Comparison of ENCODE assay signal across 20 cellular contexts in genomic region chr1:110556471-110556807, GRCh38. TPM values are rescaled to one million over a fixed set of nuclear protein-coding genes. Genes with fewer than 3 reads are reported as not detected.
DNase-seq lines count a peak whose midpoint lies in the region; ATAC-seq and TF ChIP-seq lines count a peak whose summit lies in the region.
"Had no signal": no experiment of that assay in that cellular context is flagged by ENCODE, and none has a peak within 500 bp of the region (broad histone marks: within the 10 kb centered on the region; RNA-seq: fewer than 3 reads in every experiment).

No MANE protein-coding gene starts in this region.

- CTCF ChIA-PET in CD8-positive, alpha-beta T cell (lab: Charles Lee) = interaction anchor here (0.6 to 4.8 kb wide), 12 partner anchors 9 to 272 kb away, joined by 3 to 56 read pairs (median 12); partner anchors contain the start of gene KCNA2

- H3K36me3 ChIP-seq in CD8-positive, alpha-beta T cell (ENCODE audit: insufficient read depth, low read length) = no peaks in the 10 kb centered on the region
- H3K36me3 ChIP-seq: neutrophil had no signal

- H3K4me3 Mint-ChIP-seq in neural crest cell (peak overlapping the region; percentile 56), type B pancreatic cell (no peak overlapping the region)
- no peak overlapping the region for H3K4me3 Mint-ChIP-seq in CD8-positive, alpha-beta T cell
- H3K4me3 Mint-ChIP-seq: CD4-positive, CD25-positive, alpha-beta regulatory T cell; mesothelial cell of epicardium; T-helper 1 cell treated with Interleukin-12 subunit alpha and Interleukin-12 subunit beta and Interleukin-4 antibody, amounts not matched to agents 30 μg/mL and 1 μg/mL, for 36 hours had no signal

- H3K36me3 Mint-ChIP-seq in neural crest cell (ENCODE audit: low read depth) (no peaks in the 10 kb centered on the region), type B pancreatic cell (no peaks in the 10 kb centered on the region)
- no peaks in the 10 kb centered on the region for H3K36me3 Mint-ChIP-seq in CD8-positive, alpha-beta T cell
- H3K36me3 Mint-ChIP-seq: mesothelial cell of epicardium had no signal

- no peak overlapping the region for H3K27ac Mint-ChIP-seq in neural crest cell (ENCODE audit: unreplicated experiment)
- no peak overlapping the region for H3K27ac Mint-ChIP-seq in type B pancreatic cell
- H3K27ac Mint-ChIP-seq in CD8-positive, alpha-beta T cell = no peak overlapping the region
- H3K27ac Mint-ChIP-seq: CD4-positive, CD25-positive, alpha-beta regulatory T cell; mesothelial cell of epicardium; T-helper 1 cell treated with Interleukin-12 subunit alpha and Interleukin-12 subunit beta and Interleukin-4 antibody, amounts not matched to agents 30 μg/mL and 1 μg/mL, for 36 hours had no signal

- POLR2A ChIA-PET in CD8-positive, alpha-beta T cell (lab: Charles Lee) = interaction anchor here (1.2 kb wide), 1 partner anchor 51 kb away, joined by 3 read pairs; no protein-coding TSS in a partner anchor

- no peaks in the 10 kb centered on the region for H3K9me3 ChIP-seq in CD8-positive, alpha-beta T cell (ENCODE audit: low read length)
- H3K9me3 ChIP-seq: neutrophil had no signal

- H3K27ac ChIP-seq in cingulate gyrus (ENCODE audit: low read depth, low read length) = peak overlapping the region; percentile 87
- no peak overlapping the region for H3K27ac ChIP-seq in CD8-positive, alpha-beta T cell (ENCODE audit: low read depth, low read length)
- H3K27ac ChIP-seq: neutrophil had no signal

- H3K4me1 ChIP-seq in CD8-positive, alpha-beta T cell (ENCODE audit: insufficient read depth, low read length) = peaks cover 5% of the 10 kb centered on the region

- H3K4me1 Mint-ChIP-seq in neural crest cell (peaks cover 19% of the 10 kb centered on the region), type B pancreatic cell (ENCODE audit: unreplicated experiment) (no peaks in the 10 kb centered on the region)
- peaks cover 4% of the 10 kb centered on the region for H3K4me1 Mint-ChIP-seq in CD8-positive, alpha-beta T cell (ENCODE audit: low read depth)
- H3K4me1 Mint-ChIP-seq: CD4-positive, CD25-positive, alpha-beta regulatory T cell; mesothelial cell of epicardium had no signal

- no peak for TF ChIP-seq CTCF in neural crest cell (conservative IDR thresholded peaks at IDR 0.05)
- no peak for TF ChIP-seq CTCF in type B pancreatic cell (conservative IDR thresholded peaks at IDR 0.05)
- no peak for TF ChIP-seq CTCF in CD8-positive, alpha-beta T cell (IDR thresholded peaks at IDR 0.05)

- H3K9me3 Mint-ChIP-seq in neural crest cell = no peaks in the 10 kb centered on the region
- no peaks in the 10 kb centered on the region for H3K9me3 Mint-ChIP-seq in type B pancreatic cell
- H3K9me3 Mint-ChIP-seq in CD8-positive, alpha-beta T cell = no peaks in the 10 kb centered on the region
- H3K9me3 Mint-ChIP-seq: CD4-positive, CD25-positive, alpha-beta regulatory T cell; mesothelial cell of epicardium; T-helper 1 cell treated with Interleukin-12 subunit alpha and Interleukin-12 subunit beta and Interleukin-4 antibody, amounts not matched to agents 30 μg/mL and 1 μg/mL, for 36 hours had no signal

- no peak for DNase-seq in Right ventricle myocardium superior
- DNase-seq in cardiac septum (ENCODE audit: low spot score) = no peak
- no peak for DNase-seq in neural crest cell (ENCODE audit: low read depth, low spot score)
- peak; percentile 49 for DNase-seq in type B pancreatic cell (ENCODE audit: extremely low spot score, unreplicated experiment)
- DNase-seq in CD8-positive, alpha-beta T cell = no peak
- no peak for DNase-seq in NCI-H2196 (lab: John Stamatoyannopoulos, UW; ENCODE audit: unreplicated experiment)
- DNase-seq: CD4-positive, CD25-positive, alpha-beta regulatory T cell; cortex of kidney; KG1; NCI-H1105; NCI-H2171; NCI-H774; small intestine had no signal

- peaks cover 55% of the 10 kb centered on the region for H3K27me3 Mint-ChIP-seq in neural crest cell (ENCODE audit: low read depth)
- H3K27me3 Mint-ChIP-seq in type B pancreatic cell = peaks cover 85% of the 10 kb centered on the region
- peaks cover 44% of the 10 kb centered on the region for H3K27me3 Mint-ChIP-seq in CD8-positive, alpha-beta T cell (ENCODE audit: low read depth)

- ATAC-seq in Right ventricle myocardium superior (ENCODE audit: poor library complexity) = peak; percentile 34
- ATAC-seq in CD8-positive, alpha-beta T cell = no peak
- no peak for ATAC-seq in GM19324 (IDR thresholded peaks at IDR 0.05; ENCODE audit: low FRiP score, unreplicated experiment)

- intact Hi-C loops in Right ventricle myocardium superior (cut with DNase I) = no loop called here
- intact Hi-C loops in cardiac septum (cut with DNase I) = no loop called here
- intact Hi-C loops in CD8-positive, alpha-beta T cell (cut with DNase I, micrococcal nuclease) = loop anchor here in 1 of 2 experiments (5.0 kb wide), 1 partner anchor 131 kb away; no protein-coding TSS in a partner anchor

- no peaks in the 10 kb centered on the region for H3K27me3 ChIP-seq in CD8-positive, alpha-beta T cell (ENCODE audit: insufficient read depth, low read length)

- no peak overlapping the region for H3K4me3 ChIP-seq in CD8-positive, alpha-beta T cell (ENCODE audit: low read depth, low read length)

RNA-seq across cellular contexts. Expression of gene KCNA10, which starts 37.5 kb away (rescaled TPM):
- total RNA-seq in Right ventricle myocardium superior (not detected), cardiac septum (not detected), neural crest cell (not detected in 2 replicates), type B pancreatic cell (ENCODE audit: low replicate concordance) (not detected in 2 replicates)
- total RNA-seq in CD8-positive, alpha-beta T cell = not detected
- total RNA-seq: astrocyte; CD4-positive, CD25-positive, alpha-beta regulatory T cell; Daoy; mesothelial cell of epicardium had no signal

RNA-seq across cellular contexts. Expression of gene KCNA2, which starts 49.7 kb away (rescaled TPM):
- total RNA-seq in Right ventricle myocardium superior = 0.70 TPM
- 0.51 TPM for total RNA-seq in cardiac septum
- 2.5 and 2.8 TPM in 2 replicates for total RNA-seq in neural crest cell
- total RNA-seq in type B pancreatic cell (ENCODE audit: low replicate concordance) = 0.40 and 1.1 TPM in 2 replicates
- under 1 TPM; 0.39 to 0.46 TPM for total RNA-seq in CD8-positive, alpha-beta T cell
